ENCODE assay signal across 23 cellular contexts in genomic region chr3:111619833-111620232, GRCh38. TPM values are rescaled to one million over a fixed set of nuclear protein-coding genes. Genes with fewer than 3 reads are reported as not detected.
A peak's percentile ranks its signal among the peaks of the same experiment; 100 is the strongest.
DNase-seq lines count a peak whose midpoint lies in the region; ATAC-seq, FAIRE-seq and TF ChIP-seq lines count a peak whose summit lies in the region.
"Had no signal": no experiment of that assay in that cellular context is flagged by ENCODE, and none has a peak within 500 bp of the region (broad histone marks: within the 10 kb centered on the region; RNA-seq: fewer than 3 reads in every experiment).

No MANE protein-coding gene starts in this region.

- no peaks in the 10 kb centered on the region for H3K9me3 Mint-ChIP-seq in activated T-cell treated with anti-CD3 and anti-CD28 coated beads, Interleukin-2, amount 50 U/mL, for 72 hours
- H3K9me3 Mint-ChIP-seq in stimulated activated effector memory CD8-positive, alpha-beta T cell treated with anti-CD3 and anti-CD28 coated beads, Interleukin-12 subunit alpha, Interleukin-12 subunit beta, amount 100 ng/mL, for 72 hours = no peaks in the 10 kb centered on the region

- H3K4me1 ChIP-seq in mammary epithelial cell (ENCODE audit: insufficient read depth, low read length) = peaks cover 19% of the 10 kb centered on the region
- H3K4me1 ChIP-seq: esophagus muscularis mucosa had no signal

- H3K27ac Mint-ChIP-seq in activated T-cell treated with anti-CD3 and anti-CD28 coated beads, Interleukin-2, amount 50 U/mL, for 72 hours = peak overlapping the region; percentile 79
- H3K27ac Mint-ChIP-seq in stimulated activated effector memory CD8-positive, alpha-beta T cell treated with anti-CD3 and anti-CD28 coated beads, Interleukin-12 subunit alpha, Interleukin-12 subunit beta, amount 100 ng/mL, for 72 hours = peak overlapping the region; percentile 4
- H3K27ac Mint-ChIP-seq: brain had no signal

- in situ Hi-C loops in mammary epithelial cell (cut with MboI; ENCODE audit: low sequenced_read_pairs in 2 of 2) = no loop called here

- intact Hi-C loops in mammary epithelial cell (cut with micrococcal nuclease) = no loop called here

- TF ChIP-seq CTCF in mammary epithelial cell (conservative IDR thresholded peaks at IDR 0.05 in 1 of 2, IDR thresholded peaks at IDR 0.05 in 1 of 2; ENCODE audit: extremely low read depth in 1 of 2, insufficient read depth in 1 of 2, low read depth in 1 of 2, low read length in 2 of 2) = no peak

- H3K4me2 ChIP-seq in mammary epithelial cell (ENCODE audit: insufficient read depth, low read depth, low read length) = peak overlapping the region; percentile 34

- FAIRE-seq in GM19239 (lab: Jason Lieb, UNC) = no peak
- FAIRE-seq: G401.6, GM12891, H1, islet of Langerhans had no signal

- H3K36me3 ChIP-seq in mammary epithelial cell (ENCODE audit: insufficient read depth, low read length) = no peaks in the 10 kb centered on the region
- H3K36me3 ChIP-seq: esophagus muscularis mucosa, heart left ventricle had no signal

- H3K27ac ChIP-seq in mammary epithelial cell (ENCODE audit: insufficient read depth, low read depth, low read length) = no peak overlapping the region
- H3K27ac ChIP-seq: esophagus muscularis mucosa, heart left ventricle, VCaP had no signal

- dilution Hi-C loops in mammary epithelial cell (cut with HindIII; ENCODE audit: low sequenced_read_pairs) = loop anchor here (5.0 kb wide), 2 partner anchors 43 to 47 kb away; no protein-coding TSS in a partner anchor

- WGBS in mammary epithelial cell (ENCODE audit: low coverage, missing lambda C conversion rate) = 39% methylated on average over 3 of the region's 3 CpGs

- H3K4me3 ChIP-seq in mammary epithelial cell (replicated peaks in 1 of 3; ENCODE audit: insufficient read depth in 1 of 3, low read depth in 2 of 3, low read length in 3 of 3) = no peak overlapping the region
- H3K4me3 ChIP-seq: esophagus muscularis mucosa, heart left ventricle had no signal

- H4K20me1 ChIP-seq in mammary epithelial cell (ENCODE audit: insufficient read depth, low read length) = no peaks in the 10 kb centered on the region

- no peaks in the 10 kb centered on the region for H3K27me3 Mint-ChIP-seq in activated T-cell treated with anti-CD3 and anti-CD28 coated beads, Interleukin-2, amount 50 U/mL, for 72 hours (ENCODE audit: low read depth)
- H3K27me3 Mint-ChIP-seq: CD4-positive, alpha-beta memory T cell had no signal

- peaks cover 7 to 11% of the 10 kb centered on the region in 2 donors for H3K36me3 Mint-ChIP-seq in activated T-cell treated with anti-CD3 and anti-CD28 coated beads, Interleukin-2, amount 50 U/mL, for 72 hours (ENCODE audit: insufficient read depth in 2 of 2)
- H3K36me3 Mint-ChIP-seq in stimulated activated effector memory CD8-positive, alpha-beta T cell treated with anti-CD3 and anti-CD28 coated beads, Interleukin-12 subunit alpha, Interleukin-12 subunit beta, amount 100 ng/mL, for 72 hours = peaks cover 61% of the 10 kb centered on the region
- H3K36me3 Mint-ChIP-seq: brain had no signal

- H3K9ac ChIP-seq in mammary epithelial cell (ENCODE audit: insufficient read depth, low read length) = no peak overlapping the region

- BruUV-seq in mammary epithelial cell (replicated peaks; lab: Mats Ljungman, UMichigan) = no TSS peak

- no peaks in the 10 kb centered on the region for H3K27me3 ChIP-seq in mammary epithelial cell (ENCODE audit: insufficient read depth, low read length)
- H3K27me3 ChIP-seq: esophagus muscularis mucosa, heart left ventricle had no signal

- H3K4me3 Mint-ChIP-seq in activated T-cell treated with anti-CD3 and anti-CD28 coated beads, Interleukin-2, amount 50 U/mL, for 72 hours = no peak overlapping the region
- no peak overlapping the region for H3K4me3 Mint-ChIP-seq in stimulated activated effector memory CD8-positive, alpha-beta T cell treated with anti-CD3 and anti-CD28 coated beads, Interleukin-12 subunit alpha, Interleukin-12 subunit beta, amount 100 ng/mL, for 72 hours
- H3K4me3 Mint-ChIP-seq: brain; CD4-positive, alpha-beta memory T cell had no signal

- CTCF ChIA-PET in mammary epithelial cell (lab: Charles Lee; ENCODE audit: low non-redundant PET) = interaction anchor here (1.3 kb wide), 1 partner anchor 42 kb away, joined by 13 read pairs; no protein-coding TSS in a partner anchor

- H3K79me2 ChIP-seq in mammary epithelial cell (ENCODE audit: insufficient read depth, low read length) = no peaks in the 10 kb centered on the region

- H3K4me1 Mint-ChIP-seq in activated T-cell treated with anti-CD3 and anti-CD28 coated beads, Interleukin-2, amount 50 U/mL, for 72 hours (ENCODE audit: low read depth) = peaks cover 59% of the 10 kb centered on the region
- H3K4me1 Mint-ChIP-seq in stimulated activated effector memory CD8-positive, alpha-beta T cell treated with anti-CD3 and anti-CD28 coated beads, Interleukin-12 subunit alpha, Interleukin-12 subunit beta, amount 100 ng/mL, for 72 hours = peaks cover 60% of the 10 kb centered on the region
- H3K4me1 Mint-ChIP-seq: brain had no signal

- no peak overlapping the region for H2AFZ ChIP-seq in mammary epithelial cell (ENCODE audit: low read depth, low read length)

- DNase-seq in activated T-cell treated with anti-CD3 and anti-CD28 coated beads, Interleukin-2, amount 50 U/mL, for 72 hours = no peak
- no peak for DNase-seq in activated T-cell treated with anti-CD3 and anti-CD28 coated beads, Interleukin-2, amount 50 U/mL, for 1 hour
- DNase-seq in NCI-H146 treated with DMSO at 0.1 percent for 48 hours (lab: John Stamatoyannopoulos, UW; ENCODE audit: unreplicated experiment) (peak; percentile 65), mammary epithelial cell (peak; percentile 78), GM19239 (ENCODE audit: insufficient read length, low spot score) (no peak)
- no peak for DNase-seq in stimulated activated effector memory CD8-positive, alpha-beta T cell treated with anti-CD3 and anti-CD28 coated beads, Interleukin-12 subunit alpha, Interleukin-12 subunit beta, amount 100 ng/mL, for 72 hours (ENCODE audit: low spot score in 2 of 2)
- DNase-seq in stimulated activated CD8-positive, alpha-beta memory T cell treated with anti-CD3 and anti-CD28 coated beads, Interleukin-4, amount 100 ng/mL, for 48 hours = no peak
- DNase-seq: activated gamma-delta T cell treated with Interleukin-2 at 50 U/mL for 16 hours; CD4-positive, alpha-beta memory T cell; dermis blood vessel endothelial cell; heart left ventricle; NCI-H2081; NCI-H526 treated with DMSO at 0.1 percent for 48 hours; right cardiac atrium had no signal

- H3K9me3 ChIP-seq in mammary epithelial cell (replicated peaks; ENCODE audit: insufficient read depth, low read length) = no peaks in the 10 kb centered on the region
- H3K9me3 ChIP-seq: esophagus muscularis mucosa, heart left ventricle had no signal

- ATAC-seq in activated T-cell treated with anti-CD3 and anti-CD28 coated beads, Interleukin-2, amount 50 U/mL, for 72 hours (replicated peaks in 1 of 2) = no peak
- ATAC-seq in stimulated activated effector memory CD8-positive, alpha-beta T cell treated with anti-CD3 and anti-CD28 coated beads, Interleukin-12 subunit alpha, Interleukin-12 subunit beta, amount 100 ng/mL, for 72 hours = no peak
- no peak for ATAC-seq in HG02938 (IDR thresholded peaks at IDR 0.05; ENCODE audit: unreplicated experiment)
- ATAC-seq: heart left ventricle, right cardiac atrium had no signal

RNA-seq across cellular contexts. Expression of gene ZBED2, which starts 24.7 kb away (rescaled TPM):
- 100 to 1,000 TPM; 360 to 597 TPM for total RNA-seq in activated T-cell treated with anti-CD3 and anti-CD28 coated beads, Interleukin-2, amount 50 U/mL, for 72 hours
- 10 to 100 TPM in 1 of 2 donors, 1 to 10 TPM in 1; 3.2 to 85.7 TPM for total RNA-seq in mammary epithelial cell
- polyA plus RNA-seq in mammary epithelial cell = 42.6 TPM
- 44.8 TPM for polyA minus RNA-seq in mammary epithelial cell
- total RNA-seq: dermis blood vessel endothelial cell, H1, right cardiac atrium, subcutaneous adipose tissue had no signal
- polyA plus RNA-seq: H1, heart left ventricle, right cardiac atrium had no signal

RNA-seq across cellular contexts. Expression of gene PLCXD2, which starts 54.6 kb away (rescaled TPM):
- 10 to 100 TPM in 1 of 2 donors, 1 to 10 TPM in 1; 9.0 to 10.6 TPM for total RNA-seq in activated T-cell treated with anti-CD3 and anti-CD28 coated beads, Interleukin-2, amount 50 U/mL, for 72 hours
- total RNA-seq in mammary epithelial cell = 1 to 10 TPM; 4.5 to 5.6 TPM
- 2.4 TPM for polyA plus RNA-seq in mammary epithelial cell
- 6.3 TPM for polyA minus RNA-seq in mammary epithelial cell

Comparison
In these comparisons a context has a peak if more than half of its experiments do, and no peak if none do; other contexts are left out.
1. DNase-seq: peak in NCI-H146 treated with DMSO at 0.1 percent for 48 hours (single experiment) and mammary epithelial cell (single experiment); none in activated T-cell treated with anti-CD3 and anti-CD28 coated beads, Interleukin-2, amount 50 U/mL, for 72 hours (0 of 2), activated T-cell treated with anti-CD3 and anti-CD28 coated beads, Interleukin-2, amount 50 U/mL, for 1 hour (single experiment), stimulated activated effector memory CD8-positive, alpha-beta T cell treated with anti-CD3 and anti-CD28 coated beads, Interleukin-12 subunit alpha, Interleukin-12 subunit beta, amount 100 ng/mL, for 72 hours (0 of 2), GM19239 (single experiment) and stimulated activated CD8-positive, alpha-beta memory T cell treated with anti-CD3 and anti-CD28 coated beads, Interleukin-4, amount 100 ng/mL, for 48 hours (single experiment).
2. RNA of gene ZBED2, which starts 24.7 kb away (total RNA-seq): 360 to 597 TPM in activated T-cell treated with anti-CD3 and anti-CD28 coated beads, Interleukin-2, amount 50 U/mL, for 72 hours; 3.2 to 85.7 TPM in mammary epithelial cell; every median in the first group is over 4 times any median in the second.